Comparison of ENCODE assay signal across 1 cellular context in the genomic region with DNA sequence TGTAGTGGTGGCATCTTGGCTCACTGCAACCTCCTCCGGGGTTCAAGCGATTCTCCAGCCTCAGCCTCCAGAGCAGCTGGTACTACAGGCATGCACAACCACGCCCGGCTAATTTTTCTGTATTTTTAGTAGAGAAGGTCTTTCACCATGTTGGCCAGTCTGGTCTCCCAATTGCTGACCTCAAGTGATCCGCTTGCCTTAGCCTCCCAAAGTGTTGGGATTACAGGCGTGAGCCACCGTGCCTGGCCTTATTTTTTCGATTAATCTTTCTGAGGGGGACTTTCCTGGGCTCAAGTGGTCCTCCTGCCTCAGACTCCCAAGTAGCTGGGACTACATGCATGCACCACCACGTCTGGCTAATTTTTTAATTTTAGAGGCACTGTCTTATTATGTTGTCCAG.
TF ChIP-seq lines count a peak whose summit lies in the region.

No MANE protein-coding gene starts in this region.

TF ChIP-seq in H1, 55 proteins besides CTCF, POLR2A, EP300 and RAD21:
- TF ChIP-seq NRF1 (IDR thresholded peaks at IDR 0.05; ENCODE audit: low read depth, low read length) (no peak), SUZ12 (IDR thresholded peaks at IDR 0.05; ENCODE audit: low read length) (no peak), MAFK (IDR thresholded peaks at IDR 0.05; ENCODE audit: low read depth, low read length) (no peak), CBX8 (IDR thresholded peaks at IDR 0.05; ENCODE audit: borderline replicate concordance, low read depth, low read length) (no peak), BRCA1 (IDR thresholded peaks at IDR 0.05; ENCODE audit: low read depth, low read length) (no peak), YY1 (IDR thresholded peaks at IDR 0.05; ENCODE audit: low read depth, low read length) (no peak), BACH1 (IDR thresholded peaks at IDR 0.05; ENCODE audit: low read length) (no peak), GABPA (IDR thresholded peaks at IDR 0.05; ENCODE audit: borderline replicate concordance, insufficient read depth, low read length) (no peak), ZNF274 (IDR thresholded peaks at IDR 0.05; ENCODE audit: borderline replicate concordance, extremely low read depth, low read length) (no peak), TBP (IDR thresholded peaks at IDR 0.05; ENCODE audit: low read depth, low read length) (no peak), BCL11A (IDR thresholded peaks at IDR 0.05; ENCODE audit: low read depth in 2 of 2, low read length in 2 of 2) (no peak), EGR1 (IDR thresholded peaks at IDR 0.05; ENCODE audit: borderline replicate concordance, low read depth, low read length) (no peak), JUN (IDR thresholded peaks at IDR 0.05; ENCODE audit: low read depth, low read length) (no peak), RBBP5 (IDR thresholded peaks at IDR 0.05; ENCODE audit: borderline replicate concordance, low read depth, low read length) (no peak)
- TF ChIP-seq, protein P1, sequence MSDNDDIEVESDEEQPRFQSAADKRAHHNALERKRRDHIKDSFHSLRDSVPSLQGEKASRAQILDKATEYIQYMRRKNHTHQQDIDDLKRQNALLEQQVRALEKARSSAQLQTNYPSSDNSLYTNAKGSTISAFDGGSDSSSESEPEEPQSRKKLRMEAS (IDR thresholded peaks at IDR 0.05) = no peak
